29 cellular contexts compared by ENCODE assay signal in the genomic region with DNA sequence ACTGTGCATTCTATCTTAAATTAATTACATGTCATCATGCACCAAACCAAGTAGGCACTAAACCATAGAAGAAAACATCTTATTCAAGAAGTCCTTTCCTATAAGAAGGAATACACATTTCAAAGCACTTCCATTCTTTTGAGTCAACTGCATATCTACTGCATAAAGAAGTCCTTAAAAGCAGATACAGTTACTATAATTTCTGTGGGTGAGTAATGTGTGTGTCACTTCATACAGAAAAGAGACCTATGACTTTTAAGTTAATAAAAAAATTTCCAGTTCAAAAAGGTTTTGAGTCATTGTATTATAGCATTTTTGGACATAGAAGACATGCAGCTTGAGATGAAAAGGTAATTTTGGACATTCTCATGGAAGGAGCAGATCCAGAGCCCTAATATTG.
DNase-seq lines count a peak whose midpoint lies in the region; ATAC-seq and TF ChIP-seq lines count a peak whose summit lies in the region.
"Had no signal": no experiment of that assay in that cellular context is flagged by ENCODE, and none has a peak within 500 bp of the region (broad histone marks: within the 10 kb centered on the region; RNA-seq: fewer than 3 reads in every experiment).

No MANE protein-coding gene starts in this region.

- intact Hi-C loops in mammary epithelial cell (cut with micrococcal nuclease) = no loop called here
- intact Hi-C loops in MCF 10A (cut with micrococcal nuclease) = no loop called here

- H3K27ac ChIP-seq in mammary epithelial cell (ENCODE audit: insufficient read depth, low read depth, low read length) (peak overlapping the region; percentile 67), SK-N-SH (ENCODE audit: low read depth in 2 of 2, low read length in 1 of 2) (peak overlapping the region in 1 of 2 experiments; percentile 8; a peak in 1 of 4 replicates)
- H3K27ac ChIP-seq: 22Rv1, KMS-11, left ventricle myocardium inferior, WERI-Rb-1 had no signal

- H3K79me2 ChIP-seq in mammary epithelial cell (ENCODE audit: insufficient read depth, low read length) = no peaks in the 10 kb centered on the region
- H3K79me2 ChIP-seq in SK-N-SH (ENCODE audit: insufficient read depth) = no peaks in the 10 kb centered on the region

- CTCF ChIA-PET in mammary epithelial cell (lab: Charles Lee; ENCODE audit: low non-redundant PET) = no interaction called here
- CTCF ChIA-PET in MCF 10A (lab: Yijun Ruan, JAX) = no interaction called here
- CTCF ChIA-PET in SK-N-SH (lab: Yijun Ruan, JAX) = no interaction called here

- H3K36me3 ChIP-seq in mammary epithelial cell (ENCODE audit: insufficient read depth, low read length) (no peaks in the 10 kb centered on the region), SK-N-SH (replicated peaks in 1 of 2; ENCODE audit: control insufficient read depth in 1 of 2, insufficient read depth in 2 of 2, low read length in 1 of 2) (no peaks in the 10 kb centered on the region)
- H3K36me3 ChIP-seq: left ventricle myocardium inferior, WERI-Rb-1 had no signal

- H3K27ac Mint-ChIP-seq in MCF 10A (ENCODE audit: low read depth, unreplicated experiment) = no peak overlapping the region
- H3K27ac Mint-ChIP-seq: activated CD4-positive, alpha-beta T cell treated with anti-CD3 and anti-CD28 coated beads, Interleukin-2, amount 10 ng/mL, durations not matched to agents 24 days and 14 days; activated naive CD8-positive, alpha-beta T cell treated with anti-CD3 and anti-CD28 coated beads, Interleukin-2, amount 10 ng/mL, durations not matched to agents 7 days and 5 days; CD4-positive, alpha-beta memory T cell had no signal

- no peak overlapping the region for H3K9ac ChIP-seq in mammary epithelial cell (ENCODE audit: insufficient read depth, low read length)
- H3K9ac ChIP-seq in SK-N-SH = no peak overlapping the region
- H3K9ac ChIP-seq: KMS-11 had no signal

- peaks cover 27% of the 10 kb centered on the region for H3K4me1 ChIP-seq in mammary epithelial cell (ENCODE audit: insufficient read depth, low read length)
- H3K4me1 ChIP-seq in SK-N-SH (ENCODE audit: control insufficient read depth in 1 of 2, insufficient read depth in 2 of 2, low read depth in 1 of 2, low read length in 1 of 2) = peaks cover 0 to 6% of the 10 kb centered on the region in 2 experiments; a peak in 1 of 4 replicates
- H3K4me1 ChIP-seq: left ventricle myocardium inferior had no signal

- in situ Hi-C loops in mammary epithelial cell (cut with MboI; ENCODE audit: low sequenced_read_pairs in 2 of 2) = no loop called here

- dilution Hi-C loops in mammary epithelial cell (cut with HindIII; ENCODE audit: low sequenced_read_pairs) = no loop called here

- BruUV-seq in mammary epithelial cell (replicated peaks; lab: Mats Ljungman, UMichigan) (no TSS peak), MCF 10A (replicated peaks; lab: Mats Ljungman, UMichigan) (no TSS peak)

- no peaks in the 10 kb centered on the region for H3K27me3 Mint-ChIP-seq in MCF 10A (ENCODE audit: insufficient read depth, unreplicated experiment)
- H3K27me3 Mint-ChIP-seq: activated CD4-positive, alpha-beta T cell treated with anti-CD3 and anti-CD28 coated beads, Interleukin-2, amount 10 ng/mL, durations not matched to agents 24 days and 14 days; activated naive CD8-positive, alpha-beta T cell treated with anti-CD3 and anti-CD28 coated beads, Interleukin-2, amount 10 ng/mL, durations not matched to agents 7 days and 5 days; CD4-positive, alpha-beta memory T cell had no signal

- H3K4me2 ChIP-seq in mammary epithelial cell (ENCODE audit: insufficient read depth, low read depth, low read length) = peak overlapping the region; percentile 58
- H3K4me2 ChIP-seq in SK-N-SH = no peak overlapping the region
- H3K4me2 ChIP-seq: KMS-11 had no signal

- no peaks in the 10 kb centered on the region for H3K9me2 ChIP-seq in SK-N-SH

- H3K4me1 Mint-ChIP-seq in MCF 10A (ENCODE audit: insufficient read depth, unreplicated experiment) = peaks cover 5% of the 10 kb centered on the region
- H3K4me1 Mint-ChIP-seq: activated CD4-positive, alpha-beta T cell treated with anti-CD3 and anti-CD28 coated beads, Interleukin-2, amount 10 ng/mL, durations not matched to agents 24 days and 14 days; activated naive CD8-positive, alpha-beta T cell treated with anti-CD3 and anti-CD28 coated beads, Interleukin-2, amount 10 ng/mL, durations not matched to agents 7 days and 5 days; CD4-positive, alpha-beta memory T cell had no signal

- H2AFZ ChIP-seq in mammary epithelial cell (ENCODE audit: low read depth, low read length) = no peak overlapping the region
- H2AFZ ChIP-seq in SK-N-SH (ENCODE audit: low read depth) = no peak overlapping the region

- no peak overlapping the region for H3K4me3 Mint-ChIP-seq in MCF 10A (ENCODE audit: unreplicated experiment)
- H3K4me3 Mint-ChIP-seq: activated CD4-positive, alpha-beta T cell treated with anti-CD3 and anti-CD28 coated beads, Interleukin-2, amount 10 ng/mL, durations not matched to agents 24 days and 14 days; activated naive CD8-positive, alpha-beta T cell treated with anti-CD3 and anti-CD28 coated beads, Interleukin-2, amount 10 ng/mL, durations not matched to agents 7 days and 5 days; CD4-positive, alpha-beta memory T cell had no signal

- TF ChIP-seq CTCF in mammary epithelial cell (conservative IDR thresholded peaks at IDR 0.05 in 1 of 2, IDR thresholded peaks at IDR 0.05 in 1 of 2; ENCODE audit: extremely low read depth in 1 of 2, insufficient read depth in 1 of 2, low read depth in 1 of 2, low read length in 2 of 2) (no peak), MCF 10A (IDR thresholded peaks at IDR 0.05; ENCODE audit: unreplicated experiment) (no peak), SK-N-SH (IDR thresholded peaks at IDR 0.05) (no peak), fibroblast of the aortic adventitia (IDR thresholded peaks at IDR 0.05; ENCODE audit: insufficient read depth, low read length) (no peak)

- TF ChIP-seq EP300 in SK-N-SH (IDR thresholded peaks at IDR 0.05; ENCODE audit: borderline replicate concordance in 1 of 2, low read depth in 1 of 2, low read length in 1 of 2) = peak in 1 of 2 experiments; percentile 11; a peak in 1 of 4 replicates

- no peak for TF ChIP-seq RAD21 in SK-N-SH (IDR thresholded peaks at IDR 0.05; ENCODE audit: low read length)

- POLR2A ChIA-PET in MCF 10A (lab: Yijun Ruan, JAX) = no interaction called here
- POLR2A ChIA-PET in SK-N-SH (lab: Yijun Ruan, JAX) = no interaction called here

- H3K27me3 ChIP-seq in mammary epithelial cell (ENCODE audit: insufficient read depth, low read length) (no peaks in the 10 kb centered on the region), SK-N-SH (ENCODE audit: insufficient read depth) (no peaks in the 10 kb centered on the region)

- H3K4me3 ChIP-seq in mammary epithelial cell (replicated peaks in 1 of 3; ENCODE audit: insufficient read depth in 1 of 3, low read depth in 2 of 3, low read length in 3 of 3) = no peak overlapping the region
- H3K4me3 ChIP-seq in SK-N-SH (ENCODE audit: low read depth in 2 of 2, low read length in 1 of 2) = no peak overlapping the region
- no peak overlapping the region for H3K4me3 ChIP-seq in fibroblast of the aortic adventitia (ENCODE audit: low read depth, low read length)
- H3K4me3 ChIP-seq: left ventricle myocardium inferior had no signal

- no peaks in the 10 kb centered on the region for H4K20me1 ChIP-seq in mammary epithelial cell (ENCODE audit: insufficient read depth, low read length)
- H4K20me1 ChIP-seq in SK-N-SH (ENCODE audit: insufficient read depth) = no peaks in the 10 kb centered on the region

- H3K36me3 Mint-ChIP-seq in MCF 10A (ENCODE audit: insufficient read depth, unreplicated experiment) = no peaks in the 10 kb centered on the region
- H3K36me3 Mint-ChIP-seq: activated naive CD8-positive, alpha-beta T cell treated with anti-CD3 and anti-CD28 coated beads, Interleukin-2, amount 10 ng/mL, durations not matched to agents 7 days and 5 days had no signal

- ATAC-seq in HG02642 (IDR thresholded peaks at IDR 0.05; ENCODE audit: poor library complexity, unreplicated experiment) = no peak
- no peak for ATAC-seq in HG02938 (IDR thresholded peaks at IDR 0.05; ENCODE audit: unreplicated experiment)
- ATAC-seq: sciatic nerve had no signal

- no peaks in the 10 kb centered on the region for H3K9me3 Mint-ChIP-seq in MCF 10A (ENCODE audit: unreplicated experiment)

- no peaks in the 10 kb centered on the region for H3K9me3 ChIP-seq in mammary epithelial cell (replicated peaks; ENCODE audit: insufficient read depth, low read length)
- no peaks in the 10 kb centered on the region for H3K9me3 ChIP-seq in SK-N-SH
- H3K9me3 ChIP-seq: left ventricle myocardium inferior had no signal

- no peaks in the 10 kb centered on the region for H3F3A ChIP-seq in SK-N-SH (replicated peaks; ENCODE audit: insufficient read depth)

- DNase-seq in mammary epithelial cell (peak; percentile 67), MCF 10A (ENCODE audit: unreplicated experiment) (no peak), SK-N-SH (no peak), fibroblast of the aortic adventitia (ENCODE audit: low read depth) (peak; percentile 26), DMS53 treated with DMSO at 0.1 percent for 48 hours (lab: John Stamatoyannopoulos, UW; ENCODE audit: unreplicated experiment) (no peak), NCI-H2171 (lab: John Stamatoyannopoulos, UW) (no peak)
- DNase-seq: activated CD4-positive, alpha-beta T cell treated with anti-CD3 and anti-CD28 coated beads, Interleukin-2, amount 10 ng/mL, durations not matched to agents 24 days and 14 days; activated effector memory CD4-positive, alpha-beta T cell treated with anti-CD3 and anti-CD28 coated beads, Interleukin-2, amount 50 U/mL, for 16 hours; activated naive CD8-positive, alpha-beta T cell treated with anti-CD3 and anti-CD28 coated beads, Interleukin-2, amount 10 ng/mL, durations not matched to agents 7 days and 5 days; activated T-cell treated with anti-CD3 and anti-CD28 coated beads, Interleukin-2, amount 50 U/mL, for 1 hour; AML-193; CD4-positive, alpha-beta memory T cell; left ventricle myocardium inferior; MV-4-11; NCI-H1436 treated with DMSO at 0.1 percent for 48 hours; NCI-H2107; NCI-H510A treated with DMSO at 0.1 percent for 48 hours; posterior cingulate gyrus; SHP77 treated with DMSO at 0.1 percent for 48 hours; stimulated activated CD4-positive, alpha-beta T cell treated with anti-CD3 and anti-CD28 coated beads, Interleukin-4, amount 100 ng/mL, for 4 hours; stimulated activated naive CD4-positive, alpha-beta T cell; SW 1271; T-helper 9 cell; WERI-Rb-1 had no signal

Comparison
In these comparisons a context has a peak if more than half of its experiments do, and no peak if none do; other contexts are left out.
1. DNase-seq: peak in mammary epithelial cell (single experiment) and fibroblast of the aortic adventitia (single experiment); none in MCF 10A (single experiment), SK-N-SH (single experiment), DMS53 treated with DMSO at 0.1 percent for 48 hours (single experiment) and NCI-H2171 (single experiment).